In genomic region chr17:10031606-10032005, GRCh38 we compare ENCODE assay signal across 19 cellular contexts.
"Had no signal": no experiment of that assay in that cellular context is flagged by ENCODE, and none has a peak within 500 bp of the region (broad histone marks: within the 10 kb centered on the region; RNA-seq: fewer than 3 reads in every experiment).

No MANE protein-coding gene starts in this region.

- H3K9me3 Mint-ChIP-seq: activated CD4-positive, alpha-beta memory T cell treated with anti-CD3 and anti-CD28 coated beads for 36 hours; activated naive CD8-positive, alpha-beta T cell treated with anti-CD3 and anti-CD28 coated beads for 36 hours; effector memory CD8-positive, alpha-beta T cell; stimulated activated naive B cell treated with anti-CD40 and anti-IgM and Interleukin-4, amounts not matched to agents 10 μg/mL and 1 μg/mL and 100 μg/mL, for 72 hours; T-helper 2 cell treated with Interferon-gamma antibody and Interleukin-4, amounts not matched to agents 5 μg/mL and 100 μg/mL, for 36 hours; WTC11 had no signal

- DNase-seq: activated CD4-positive, alpha-beta memory T cell treated with anti-CD3 and anti-CD28 coated beads for 36 hours; activated CD4-positive, alpha-beta T cell treated with anti-CD3 and anti-CD28 coated beads for 36 hours; activated naive CD8-positive, alpha-beta T cell treated with anti-CD3 and anti-CD28 coated beads for 36 hours; activated T-cell treated with anti-CD3 and anti-CD28 coated beads for 4 hours; amniotic stem cell; central memory CD4-positive, alpha-beta T cell; effector memory CD8-positive, alpha-beta T cell; foreskin fibroblast; mammary epithelial cell; mucosa of descending colon; naive thymus-derived CD4-positive, alpha-beta T cell; ovary; stimulated activated naive B cell treated with anti-CD40 and anti-IgM and Interleukin-4, amounts not matched to agents 10 μg/mL and 1 μg/mL and 100 μg/mL, for 72 hours; uterus had no signal

- H3K4me1 Mint-ChIP-seq: activated CD4-positive, alpha-beta T cell treated with anti-CD3 and anti-CD28 coated beads for 36 hours; activated naive CD8-positive, alpha-beta T cell treated with anti-CD3 and anti-CD28 coated beads for 36 hours had no signal

- H3K36me3 ChIP-seq: ovary, tibial artery, uterus had no signal

- H3K27me3 Mint-ChIP-seq: activated CD4-positive, alpha-beta memory T cell treated with anti-CD3 and anti-CD28 coated beads for 36 hours; activated CD4-positive, alpha-beta T cell treated with anti-CD3 and anti-CD28 coated beads for 36 hours; activated naive CD8-positive, alpha-beta T cell treated with anti-CD3 and anti-CD28 coated beads for 36 hours; effector memory CD8-positive, alpha-beta T cell; stimulated activated naive B cell treated with anti-CD40 and anti-IgM and Interleukin-4, amounts not matched to agents 10 μg/mL and 1 μg/mL and 100 μg/mL, for 72 hours had no signal

- H3K27me3 ChIP-seq: hepatocyte, ovary, tibial artery, uterus had no signal

- H3K4me3 Mint-ChIP-seq: activated CD4-positive, alpha-beta memory T cell treated with anti-CD3 and anti-CD28 coated beads for 36 hours; activated CD4-positive, alpha-beta T cell treated with anti-CD3 and anti-CD28 coated beads for 36 hours; activated naive CD8-positive, alpha-beta T cell treated with anti-CD3 and anti-CD28 coated beads for 36 hours; effector memory CD8-positive, alpha-beta T cell; naive thymus-derived CD4-positive, alpha-beta T cell; stimulated activated naive B cell treated with anti-CD40 and anti-IgM and Interleukin-4, amounts not matched to agents 10 μg/mL and 1 μg/mL and 100 μg/mL, for 72 hours; T-helper 2 cell treated with Interferon-gamma antibody and Interleukin-4, amounts not matched to agents 5 μg/mL and 100 μg/mL, for 36 hours; WTC11 had no signal

- H3K27ac Mint-ChIP-seq: activated CD4-positive, alpha-beta memory T cell treated with anti-CD3 and anti-CD28 coated beads for 36 hours; activated CD4-positive, alpha-beta T cell treated with anti-CD3 and anti-CD28 coated beads for 36 hours; activated naive CD8-positive, alpha-beta T cell treated with anti-CD3 and anti-CD28 coated beads for 36 hours; effector memory CD8-positive, alpha-beta T cell; naive thymus-derived CD4-positive, alpha-beta T cell; stimulated activated naive B cell treated with anti-CD40 and anti-IgM and Interleukin-4, amounts not matched to agents 10 μg/mL and 1 μg/mL and 100 μg/mL, for 72 hours; T-helper 2 cell treated with Interferon-gamma antibody and Interleukin-4, amounts not matched to agents 5 μg/mL and 100 μg/mL, for 36 hours; WTC11 had no signal

- H3K27ac ChIP-seq: hepatocyte, ovary, SK-N-MC, tibial artery, uterus had no signal

- H3K4me3 ChIP-seq: hepatocyte, mucosa of descending colon, ovary, SK-N-MC, tibial artery, uterus had no signal

- H3K36me3 Mint-ChIP-seq: activated CD4-positive, alpha-beta memory T cell treated with anti-CD3 and anti-CD28 coated beads for 36 hours; activated naive CD8-positive, alpha-beta T cell treated with anti-CD3 and anti-CD28 coated beads for 36 hours; naive thymus-derived CD4-positive, alpha-beta T cell; WTC11 had no signal

- H3K4me1 ChIP-seq: tibial artery, uterus had no signal

- H3K9me3 ChIP-seq: mucosa of descending colon, ovary, tibial artery, uterus had no signal

- ATAC-seq: activated CD4-positive, alpha-beta T cell treated with anti-CD3 and anti-CD28 coated beads for 36 hours; effector memory CD8-positive, alpha-beta T cell; mucosa of descending colon; naive thymus-derived CD4-positive, alpha-beta T cell; stimulated activated naive B cell treated with anti-CD40 and anti-IgM and Interleukin-4, amounts not matched to agents 10 μg/mL and 1 μg/mL and 100 μg/mL, for 72 hours; WTC11 had no signal
